In the genomic region with DNA sequence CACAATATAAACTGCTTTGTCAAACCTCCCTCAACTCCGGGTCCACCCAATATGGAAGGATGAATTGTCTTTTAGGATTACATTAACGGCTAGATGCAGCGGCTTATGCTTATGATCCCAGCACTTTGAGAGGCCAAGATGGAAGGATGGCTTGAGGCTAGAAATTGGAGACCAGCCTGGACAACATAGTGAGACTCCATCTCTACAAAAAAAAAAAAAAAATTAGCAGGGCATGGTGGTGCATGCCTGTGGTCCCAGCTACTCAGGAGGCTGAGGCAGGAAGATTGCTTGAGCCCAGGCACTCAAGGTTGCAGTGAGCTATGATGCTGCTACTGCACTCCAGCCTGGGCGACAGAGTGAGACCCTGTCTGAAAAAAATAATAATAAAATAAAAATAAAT, we compare ENCODE assay signal across 6 cellular contexts. TPM values are rescaled to one million over a fixed set of nuclear protein-coding genes. Genes with fewer than 3 reads are reported as not detected.
DNase-seq lines count a peak whose midpoint lies in the region; ATAC-seq, FAIRE-seq and TF ChIP-seq lines count a peak whose summit lies in the region.
"Not testable (repeated sequence)": the region's sequence is repeated elsewhere in the genome, so short reads cannot be mapped to it uniquely, and the experiment has no call there.
"Had no signal": no experiment of that assay in that cellular context is flagged by ENCODE, and none has a peak within 500 bp of the region (broad histone marks: within the 10 kb centered on the region; RNA-seq: fewer than 3 reads in every experiment).

No MANE protein-coding gene starts in this region.

- WGBS in IMR-90 (ENCODE audit: extremely low coverage in 2 of 2, insufficient read length in 1 of 2), 2 experiments, result no CpG with 5 or more reads among the region's 4 CpGs
- WGBS in HepG2 (ENCODE audit: low lambda C conversion rate), result 61% methylated on average over 4 of the region's 4 CpGs
- WGBS in neuronal stem cell (ENCODE audit: extremely low coverage in 2 of 2, insufficient read length in 2 of 2, insufficient replicate concordance in 1 of 2), 2 donors, result no CpG with 5 or more reads among the region's 4 CpGs

- H2BK15ac ChIP-seq in IMR-90 (ENCODE audit: low read depth, low read length); neuronal stem cell (ENCODE audit: low read length): not testable (repeated sequence)

- not testable (repeated sequence) for H2BK120ac ChIP-seq in IMR-90 (ENCODE audit: low read depth, low read length); neuronal stem cell (ENCODE audit: low read depth, low read length)

- H3K14ac ChIP-seq in IMR-90 (replicated peaks; ENCODE audit: low read depth, low read length); neuronal stem cell (ENCODE audit: low read length): not testable (repeated sequence)

- dilution Hi-C loops in IMR-90 (cut with HindIII; ENCODE audit: low sequenced_read_pairs, unreplicated experiment), result not testable (repeated sequence)

- not testable (repeated sequence) for H4K91ac ChIP-seq in IMR-90 (ENCODE audit: insufficient read depth, low read depth, low read length); neuronal stem cell (ENCODE audit: low read depth, low read length, poor library complexity)

- not testable (repeated sequence) for FAIRE-seq in HepG2 (lab: Jason Lieb, UNC)

- not testable (repeated sequence) for TF ChIP-seq RAD21 in IMR-90 (IDR thresholded peaks at IDR 0.05; ENCODE audit: low read length); HepG2 (CRISPR knock-in tag; IDR thresholded peaks at IDR 0.05)

- POLR2A ChIA-PET in IMR-90 (lab: Charles Lee; ENCODE audit: unreplicated experiment); HepG2 (lab: Yijun Ruan, JAX): not testable (repeated sequence)

- H3K79me2 ChIP-seq in DND-41 (ENCODE audit: insufficient read depth, low read length) (peaks cover 18% of the 10 kb centered on the region), HepG2 (ENCODE audit: insufficient read depth, low read length) (peaks cover 14% of the 10 kb centered on the region)

- not testable (repeated sequence) for H3K4ac ChIP-seq in IMR-90 (ENCODE audit: low read depth, low read length); neuronal stem cell (ENCODE audit: low read length)

- H3K9me1 ChIP-seq in IMR-90 (ENCODE audit: insufficient read depth, low read length), result not testable (repeated sequence)

- H3K56ac ChIP-seq in IMR-90 (ENCODE audit: extremely low read depth, insufficient read depth, low read length), result not testable (repeated sequence)

- not testable (repeated sequence) for H2AK9ac ChIP-seq in IMR-90 (replicated peaks; ENCODE audit: low read depth, low read length, poor library complexity)

- TF ChIP-seq CTCF in DND-41 (IDR thresholded peaks at IDR 0.05; ENCODE audit: borderline replicate concordance, extremely low read depth, low read length, poor library complexity, severe bottlenecking); IMR-90 (conservative IDR thresholded peaks at IDR 0.05; ENCODE audit: low read depth, low read length); HepG2 (CRISPR knock-in tag; IDR thresholded peaks at IDR 0.05): not testable (repeated sequence)

- H3K18ac ChIP-seq in IMR-90 (ENCODE audit: low read depth, low read length); neuronal stem cell (ENCODE audit: low read length): not testable (repeated sequence)

- DNase-seq in DND-41; IMR-90; HepG2 (ENCODE audit: low spot score); neuronal stem cell (ENCODE audit: low spot score): not testable (repeated sequence)
- peak; percentile 0 for DNase-seq in astrocyte of the hippocampus (ENCODE audit: low read depth, low spot score)

- not testable (repeated sequence) for TF ChIP-seq POLR2A in IMR-90 (IDR thresholded peaks at IDR 0.05; ENCODE audit: low read depth, low read length); HepG2 (IDR thresholded peaks at IDR 0.05; ENCODE audit: insufficient read depth in 1 of 2, low read depth in 2 of 2, low read length in 2 of 2)

- H2BK12ac ChIP-seq in neuronal stem cell (ENCODE audit: low read length), result not testable (repeated sequence)

- not testable (repeated sequence) for H4K5ac ChIP-seq in IMR-90 (ENCODE audit: low read depth, low read length)

- not testable (repeated sequence) for H4K20me1 ChIP-seq in DND-41 (ENCODE audit: insufficient read depth, low read length); IMR-90 (ENCODE audit: insufficient read depth, low read length); HepG2 (ENCODE audit: insufficient read depth, low read length)

- BruUV-seq in IMR-90 (replicated peaks; lab: Mats Ljungman, UMichigan); HepG2 (replicated peaks; lab: Mats Ljungman, UMichigan): not testable (repeated sequence)

- H3K9ac ChIP-seq in DND-41 (ENCODE audit: low read depth, low read length), result peak overlapping the region; percentile 14; the same call in 1 of the 2 replicates
- H3K9ac ChIP-seq in IMR-90 (ENCODE audit: low read depth, low read length); HepG2 (ENCODE audit: insufficient read depth, low read depth, low read length); neuronal stem cell (ENCODE audit: low read depth, low read length, poor library complexity): not testable (repeated sequence)

- H2BK20ac ChIP-seq in IMR-90 (ENCODE audit: low read depth, low read length), result not testable (repeated sequence)

- H3K4me1 ChIP-seq in DND-41 (ENCODE audit: insufficient read depth, low read length), result peaks cover 24% of the 10 kb centered on the region
- not testable (repeated sequence) for H3K4me1 ChIP-seq in IMR-90 (ENCODE audit: control insufficient read depth, insufficient read depth, low read length)
- peaks cover 23% of the 10 kb centered on the region for H3K4me1 ChIP-seq in HepG2 (ENCODE audit: insufficient read depth, low read length)
- peaks cover 12 to 19% of the 10 kb centered on the region in 2 donors for H3K4me1 ChIP-seq in neuronal stem cell (ENCODE audit: control insufficient read depth in 2 of 2, insufficient read depth in 1 of 2, low read depth in 1 of 2, low read length in 2 of 2)

- CTCF ChIA-PET in IMR-90 (lab: Yijun Ruan, JAX); HepG2 (lab: Yijun Ruan, JAX; ENCODE audit: low intra/inter-chr PET ratio, low total read pairs): not testable (repeated sequence)

- not testable (repeated sequence) for H3K4me2 ChIP-seq in DND-41 (ENCODE audit: insufficient read depth, low read length); IMR-90 (ENCODE audit: low read depth, low read length); HepG2 (ENCODE audit: low read depth, low read length); neuronal stem cell (ENCODE audit: insufficient read depth, low read length, poor library complexity, severe bottlenecking)

- intact Hi-C loops in IMR-90 (cut with micrococcal nuclease); HepG2 (cut with micrococcal nuclease; ENCODE audit: unreplicated experiment): not testable (repeated sequence)

- H3K27me3 ChIP-seq in DND-41 (ENCODE audit: insufficient read depth, low read length, poor library complexity); IMR-90 (ENCODE audit: control insufficient read depth, insufficient read depth, low read length); HepG2 (ENCODE audit: control insufficient read depth in 1 of 2, insufficient read depth in 2 of 2, low read length in 2 of 2); neuronal stem cell (ENCODE audit: control insufficient read depth in 3 of 3, insufficient read depth in 3 of 3, low read depth in 1 of 3, low read length in 3 of 3): not testable (repeated sequence)

- not testable (repeated sequence) for H3K4me3 ChIP-seq in DND-41 (ENCODE audit: low read depth in 1 of 2, low read length in 2 of 2); IMR-90 (ENCODE audit: insufficient read depth, low read depth, low read length); HepG2 (replicated peaks in 1 of 3; ENCODE audit: insufficient read depth in 1 of 3, low read depth in 2 of 3, low read length in 3 of 3); neuronal stem cell (ENCODE audit: low read length in 2 of 2)

- TF ChIP-seq EP300 in HepG2 (IDR thresholded peaks at IDR 0.05; ENCODE audit: low read depth in 2 of 2, low read length in 2 of 2); HepG2 (CRISPR knock-in tag; IDR thresholded peaks at IDR 0.05; ENCODE audit: borderline replicate concordance): not testable (repeated sequence)

- not testable (repeated sequence) for H3K23ac ChIP-seq in IMR-90 (ENCODE audit: low read depth, low read length); neuronal stem cell (ENCODE audit: low read depth, low read length, poor library complexity)

- not testable (repeated sequence) for H3K9me3 ChIP-seq in DND-41 (ENCODE audit: insufficient read depth, low read length, severe bottlenecking); IMR-90 (ENCODE audit: control insufficient read depth, insufficient read depth, low read length); HepG2 (ENCODE audit: low read length); neuronal stem cell (replicated peaks in 1 of 2; ENCODE audit: control insufficient read depth in 2 of 2, insufficient read depth in 1 of 2, low read depth in 1 of 2, low read length in 2 of 2)

- H2AFZ ChIP-seq in DND-41 (ENCODE audit: low read depth, low read length); HepG2 (ENCODE audit: low read length): not testable (repeated sequence)
- H2AFZ ChIP-seq in IMR-90 (replicated peaks; ENCODE audit: low read length, poor library complexity) (peak overlapping the region; percentile 44), neuronal stem cell (ENCODE audit: low read length) (peak overlapping the region; percentile 32)

- not testable (repeated sequence) for H2BK5ac ChIP-seq in IMR-90 (ENCODE audit: low read depth, low read length, poor library complexity, severe bottlenecking); neuronal stem cell (ENCODE audit: low read length)

- in situ Hi-C loops in IMR-90 (cut with MboI; ENCODE audit: low sequenced_read_pairs); HepG2 (cut with HindIII; ENCODE audit: extremely low pct_ligation_motif_present, low pct_unique_long_range_greater_than_20kb): not testable (repeated sequence)

- not testable (repeated sequence) for H4K8ac ChIP-seq in IMR-90 (ENCODE audit: low read depth in 2 of 2, low read length in 2 of 2); neuronal stem cell (ENCODE audit: low read depth, low read length)

- ATAC-seq in DND-41 (ENCODE audit: insufficient read depth, low read depth); IMR-90 (ENCODE audit: low read depth); HepG2: not testable (repeated sequence)

- not testable (repeated sequence) for H3K36me3 ChIP-seq in DND-41 (ENCODE audit: insufficient read depth, low read length); IMR-90 (ENCODE audit: control insufficient read depth, insufficient read depth, low read length); HepG2 (replicated peaks in 1 of 2; ENCODE audit: control insufficient read depth in 1 of 2, insufficient read depth in 2 of 2, low read length in 2 of 2); neuronal stem cell (replicated peaks in 1 of 2; ENCODE audit: control insufficient read depth in 2 of 2, insufficient read depth in 2 of 2, low read length in 2 of 2)

- not testable (repeated sequence) for H3K27ac ChIP-seq in DND-41 (ENCODE audit: low read length); IMR-90 (ENCODE audit: insufficient read depth, low read length); HepG2 (ENCODE audit: extremely low read length, insufficient read depth, low read length); neuronal stem cell (replicated peaks; ENCODE audit: low read length)

- H3K79me1 ChIP-seq in IMR-90 (ENCODE audit: low read depth in 1 of 2, low read length in 2 of 2), result peaks cover 11 to 23% of the 10 kb centered on the region in 2 experiments
- H3K79me1 ChIP-seq in neuronal stem cell (ENCODE audit: low read depth, low read length), result not testable (repeated sequence)

- H2AK5ac ChIP-seq in IMR-90 (ENCODE audit: low read depth, low read length); neuronal stem cell (ENCODE audit: low read depth, low read length): not testable (repeated sequence)

RNA-seq across cellular contexts. Expression of a gene that starts 2.9 kb away (rescaled TPM):
- total RNA-seq in IMR-90 (2012; rRNA removed), result 1.8 and 2.5 TPM in 2 replicates
- 23.2 and 27.3 TPM in 2 replicates for polyA plus RNA-seq in IMR-90 (2012; rRNA removed)
- polyA plus RNA-seq in IMR-90 (2012; cell fraction: cytosol; rRNA removed), result 20.0 and 22.5 TPM in 2 replicates
- 50.1 and 139 TPM in 2 replicates for polyA plus RNA-seq in IMR-90 (2012; cell fraction: nucleus; rRNA removed; ENCODE audit: low replicate concordance)
- 5.4 and 8.0 TPM in 2 replicates for total RNA-seq in HepG2 (2016; rRNA removed; fragmentation: Illumina TruSeq; extraction: Trizol)
- 1.5 and 1.8 TPM in 2 replicates for total RNA-seq in HepG2 (2016; cell fraction: cytosol; rRNA removed; fragmentation: Illumina TruSeq; extraction: Trizol; ENCODE audit: low read depth)
- total RNA-seq in HepG2 (2016; cell fraction: insoluble cytoplasmic fraction; rRNA removed; fragmentation: Illumina TruSeq; extraction: Trizol), result 5.2 and 7.8 TPM in 2 replicates
- total RNA-seq in HepG2 (2016; cell fraction: membrane; rRNA removed; fragmentation: Illumina TruSeq; extraction: Trizol), result 4.6 and 4.9 TPM in 2 replicates
- 10.4 and 12.3 TPM in 2 replicates for total RNA-seq in HepG2 (2016; cell fraction: nucleus; rRNA removed; fragmentation: Illumina TruSeq; extraction: Trizol)
- 5.9 and 8.3 TPM in 2 replicates for polyA plus RNA-seq in HepG2 (2011; rRNA removed)
- 3.3 and 5.6 TPM in 2 replicates for polyA plus RNA-seq in HepG2 (2011; cell fraction: cytosol; rRNA removed)
- polyA plus RNA-seq in HepG2 (2011; cell fraction: nucleus; rRNA removed), result 60.6 and 75.8 TPM in 2 replicates
- 17.6 and 25.1 TPM in 2 replicates for polyA plus RNA-seq in HepG2 (2012)
- polyA plus RNA-seq in HepG2 (2016; cell fraction: cytosol; fragmentation: Illumina TruSeq; extraction: Trizol; ENCODE audit: low read depth), result 1.7 and 1.9 TPM in 2 replicates
- 10.1 and 16.9 TPM in 2 replicates for polyA plus RNA-seq in HepG2 (2016; cell fraction: insoluble cytoplasmic fraction; fragmentation: Illumina TruSeq; extraction: Trizol; ENCODE audit: low read depth)
- 5.7 and 6.0 TPM in 2 replicates for polyA plus RNA-seq in HepG2 (2016; cell fraction: membrane; fragmentation: Illumina TruSeq; extraction: Trizol; ENCODE audit: low read depth)
- polyA plus RNA-seq in HepG2 (2016; cell fraction: nucleus; fragmentation: Illumina TruSeq; extraction: Trizol; ENCODE audit: insufficient read depth, low read depth), result 61.0 and 65.4 TPM in 2 replicates
- 3.6 and 7.9 TPM in 2 replicates for polyA minus RNA-seq in HepG2 (2011; rRNA and poly(A)+ RNA removed; ENCODE audit: low replicate concordance)
- 9.1 and 10.8 TPM in 2 replicates for polyA minus RNA-seq in HepG2 (2011; cell fraction: cytosol; rRNA and poly(A)+ RNA removed)
- 14.7 and 15.5 TPM in 2 replicates for polyA minus RNA-seq in HepG2 (2011; cell fraction: nucleus; rRNA and poly(A)+ RNA removed)
- 38.5 TPM for polyA plus RNA-seq in neuronal stem cell (2013, experiment 1 of 2)
- 37.8 TPM for polyA plus RNA-seq in neuronal stem cell (2013, experiment 2 of 2)

RNA-seq across cellular contexts. Expression of a gene that starts 11.2 kb away (rescaled TPM):
- total RNA-seq in IMR-90 (2012; rRNA removed), result 5.2 and 6.1 TPM in 2 replicates
- polyA plus RNA-seq in IMR-90 (2012; rRNA removed), result 32.4 and 50.9 TPM in 2 replicates
- polyA plus RNA-seq in IMR-90 (2012; cell fraction: cytosol; rRNA removed), result 21.0 and 43.3 TPM in 2 replicates
- polyA plus RNA-seq in IMR-90 (2012; cell fraction: nucleus; rRNA removed; ENCODE audit: low replicate concordance), result 185 and 200 TPM in 2 replicates
- total RNA-seq in HepG2 (2016; rRNA removed; fragmentation: Illumina TruSeq; extraction: Trizol), result 43.2 and 67.1 TPM in 2 replicates
- total RNA-seq in HepG2 (2016; cell fraction: cytosol; rRNA removed; fragmentation: Illumina TruSeq; extraction: Trizol; ENCODE audit: low read depth), result 54.9 and 66.8 TPM in 2 replicates
- 35.3 and 68.2 TPM in 2 replicates for total RNA-seq in HepG2 (2016; cell fraction: insoluble cytoplasmic fraction; rRNA removed; fragmentation: Illumina TruSeq; extraction: Trizol)
- 104 and 115 TPM in 2 replicates for total RNA-seq in HepG2 (2016; cell fraction: membrane; rRNA removed; fragmentation: Illumina TruSeq; extraction: Trizol)
- total RNA-seq in HepG2 (2016; cell fraction: nucleus; rRNA removed; fragmentation: Illumina TruSeq; extraction: Trizol), result 31.2 and 38.3 TPM in 2 replicates
- polyA plus RNA-seq in HepG2 (2011; rRNA removed), result 62.5 and 69.9 TPM in 2 replicates
- polyA plus RNA-seq in HepG2 (2011; cell fraction: cytosol; rRNA removed), result 36.9 and 45.9 TPM in 2 replicates
- polyA plus RNA-seq in HepG2 (2011; cell fraction: nucleus; rRNA removed), result 109 and 170 TPM in 2 replicates
- polyA plus RNA-seq in HepG2 (2012), result 38.4 and 44.3 TPM in 2 replicates
- polyA plus RNA-seq in HepG2 (2016; cell fraction: cytosol; fragmentation: Illumina TruSeq; extraction: Trizol; ENCODE audit: low read depth), result 30.4 TPM in 2 replicates
- 56.4 and 79.4 TPM in 2 replicates for polyA plus RNA-seq in HepG2 (2016; cell fraction: insoluble cytoplasmic fraction; fragmentation: Illumina TruSeq; extraction: Trizol; ENCODE audit: low read depth)
- 55.2 and 69.1 TPM in 2 replicates for polyA plus RNA-seq in HepG2 (2016; cell fraction: membrane; fragmentation: Illumina TruSeq; extraction: Trizol; ENCODE audit: low read depth)
- polyA plus RNA-seq in HepG2 (2016; cell fraction: nucleus; fragmentation: Illumina TruSeq; extraction: Trizol; ENCODE audit: insufficient read depth, low read depth), result 77.4 and 89.7 TPM in 2 replicates
- 39.2 and 85.5 TPM in 2 replicates for polyA minus RNA-seq in HepG2 (2011; rRNA and poly(A)+ RNA removed; ENCODE audit: low replicate concordance)
- polyA minus RNA-seq in HepG2 (2011; cell fraction: cytosol; rRNA and poly(A)+ RNA removed), result 38.3 and 50.2 TPM in 2 replicates
- 40.9 and 56.5 TPM in 2 replicates for polyA minus RNA-seq in HepG2 (2011; cell fraction: nucleus; rRNA and poly(A)+ RNA removed)
- 77.7 TPM for polyA plus RNA-seq in neuronal stem cell (2013, experiment 1 of 2)
- polyA plus RNA-seq in neuronal stem cell (2013, experiment 2 of 2), result 78.0 TPM

RNA-seq across cellular contexts. Expression of a gene that starts 23.7 kb away (rescaled TPM):
- total RNA-seq in IMR-90 (2012; rRNA removed), result 6.9 and 8.1 TPM in 2 replicates
- 41.4 and 43.3 TPM in 2 replicates for polyA plus RNA-seq in IMR-90 (2012; rRNA removed)
- polyA plus RNA-seq in IMR-90 (2012; cell fraction: cytosol; rRNA removed), result 24.3 and 37.8 TPM in 2 replicates
- polyA plus RNA-seq in IMR-90 (2012; cell fraction: nucleus; rRNA removed; ENCODE audit: low replicate concordance), result 37.0 and 39.0 TPM in 2 replicates
- total RNA-seq in HepG2 (2016; rRNA removed; fragmentation: Illumina TruSeq; extraction: Trizol), result 14.8 and 16.9 TPM in 2 replicates
- total RNA-seq in HepG2 (2016; cell fraction: cytosol; rRNA removed; fragmentation: Illumina TruSeq; extraction: Trizol; ENCODE audit: low read depth), result 16.1 and 22.9 TPM in 2 replicates
- 11.4 and 17.4 TPM in 2 replicates for total RNA-seq in HepG2 (2016; cell fraction: insoluble cytoplasmic fraction; rRNA removed; fragmentation: Illumina TruSeq; extraction: Trizol)
- 31.4 and 34.4 TPM in 2 replicates for total RNA-seq in HepG2 (2016; cell fraction: membrane; rRNA removed; fragmentation: Illumina TruSeq; extraction: Trizol)
- total RNA-seq in HepG2 (2016; cell fraction: nucleus; rRNA removed; fragmentation: Illumina TruSeq; extraction: Trizol), result 9.7 and 11.2 TPM in 2 replicates
- polyA plus RNA-seq in HepG2 (2011; rRNA removed), result 52.5 and 56.5 TPM in 2 replicates
- polyA plus RNA-seq in HepG2 (2011; cell fraction: cytosol; rRNA removed), result 33.8 and 36.7 TPM in 2 replicates
- polyA plus RNA-seq in HepG2 (2011; cell fraction: nucleus; rRNA removed), result 33.5 and 34.5 TPM in 2 replicates
- polyA plus RNA-seq in HepG2 (2012), result 25.2 and 25.7 TPM in 2 replicates
- polyA plus RNA-seq in HepG2 (2016; cell fraction: cytosol; fragmentation: Illumina TruSeq; extraction: Trizol; ENCODE audit: low read depth), result 41.6 and 46.1 TPM in 2 replicates
- polyA plus RNA-seq in HepG2 (2016; cell fraction: insoluble cytoplasmic fraction; fragmentation: Illumina TruSeq; extraction: Trizol; ENCODE audit: low read depth), result 45.9 and 55.0 TPM in 2 replicates
- 67.9 and 73.5 TPM in 2 replicates for polyA plus RNA-seq in HepG2 (2016; cell fraction: membrane; fragmentation: Illumina TruSeq; extraction: Trizol; ENCODE audit: low read depth)
- polyA plus RNA-seq in HepG2 (2016; cell fraction: nucleus; fragmentation: Illumina TruSeq; extraction: Trizol; ENCODE audit: insufficient read depth, low read depth), result 44.2 and 47.7 TPM in 2 replicates
- 34.3 and 51.6 TPM in 2 replicates for polyA minus RNA-seq in HepG2 (2011; rRNA and poly(A)+ RNA removed; ENCODE audit: low replicate concordance)
- 9.1 and 14.1 TPM in 2 replicates for polyA minus RNA-seq in HepG2 (2011; cell fraction: cytosol; rRNA and poly(A)+ RNA removed)
- polyA minus RNA-seq in HepG2 (2011; cell fraction: nucleus; rRNA and poly(A)+ RNA removed), result 5.2 and 6.8 TPM in 2 replicates
- polyA plus RNA-seq in neuronal stem cell (2013, experiment 1 of 2), result 67.3 TPM
- 64.6 TPM for polyA plus RNA-seq in neuronal stem cell (2013, experiment 2 of 2)

RNA-seq across cellular contexts. Expression of a gene that starts 35.8 kb away (rescaled TPM):
- total RNA-seq in IMR-90 (2012; rRNA removed) (0.28 and 0.36 TPM in 2 replicates), HepG2 (2016; rRNA removed; fragmentation: Illumina TruSeq; extraction: Trizol) (0.33 and 0.38 TPM in 2 replicates)
- polyA plus RNA-seq in IMR-90 (2012; rRNA removed) (1.6 and 1.8 TPM in 2 replicates), HepG2 (2011; rRNA removed) (0.21 and 0.26 TPM in 2 replicates)
- 0.79 and 1.7 TPM in 2 replicates for polyA plus RNA-seq in IMR-90 (2012; cell fraction: cytosol; rRNA removed)
- 0.60 and 1.5 TPM in 2 replicates for polyA plus RNA-seq in IMR-90 (2012; cell fraction: nucleus; rRNA removed; ENCODE audit: low replicate concordance)
- total RNA-seq in HepG2 (2016; cell fraction: cytosol; rRNA removed; fragmentation: Illumina TruSeq; extraction: Trizol; ENCODE audit: low read depth), result not detected in 2 replicates
- total RNA-seq in HepG2 (2016; cell fraction: insoluble cytoplasmic fraction; rRNA removed; fragmentation: Illumina TruSeq; extraction: Trizol), result 0.28 and 0.43 TPM in 2 replicates
- 0.14 and 0.43 TPM in 2 replicates for total RNA-seq in HepG2 (2016; cell fraction: membrane; rRNA removed; fragmentation: Illumina TruSeq; extraction: Trizol)
- 0.50 TPM in 1 of 2 replicates, not detected in the other for total RNA-seq in HepG2 (2016; cell fraction: nucleus; rRNA removed; fragmentation: Illumina TruSeq; extraction: Trizol)
- polyA plus RNA-seq in HepG2 (2011; cell fraction: cytosol; rRNA removed), result 0.23 and 0.34 TPM in 2 replicates
- polyA plus RNA-seq in HepG2 (2011; cell fraction: nucleus; rRNA removed), result 0.43 and 0.80 TPM in 2 replicates
- 0.51 TPM in 1 of 2 replicates, not detected in the other for polyA plus RNA-seq in HepG2 (2012)
- 0.21 and 0.22 TPM in 2 replicates for polyA plus RNA-seq in HepG2 (2016; cell fraction: cytosol; fragmentation: Illumina TruSeq; extraction: Trizol; ENCODE audit: low read depth)
- 0.69 and 0.88 TPM in 2 replicates for polyA plus RNA-seq in HepG2 (2016; cell fraction: insoluble cytoplasmic fraction; fragmentation: Illumina TruSeq; extraction: Trizol; ENCODE audit: low read depth)
- 0.19 and 0.38 TPM in 2 replicates for polyA plus RNA-seq in HepG2 (2016; cell fraction: membrane; fragmentation: Illumina TruSeq; extraction: Trizol; ENCODE audit: low read depth)
- 0.57 and 1.5 TPM in 2 replicates for polyA plus RNA-seq in HepG2 (2016; cell fraction: nucleus; fragmentation: Illumina TruSeq; extraction: Trizol; ENCODE audit: insufficient read depth, low read depth)
- 0.94 and 1.4 TPM in 2 replicates for polyA minus RNA-seq in HepG2 (2011; rRNA and poly(A)+ RNA removed; ENCODE audit: low replicate concordance)
- polyA minus RNA-seq in HepG2 (2011; cell fraction: cytosol; rRNA and poly(A)+ RNA removed), result 0.88 TPM in 1 of 2 replicates, not detected in the other
- polyA minus RNA-seq in HepG2 (2011; cell fraction: nucleus; rRNA and poly(A)+ RNA removed), result 0.25 TPM in 1 of 2 replicates, not detected in the other
- 2.2 TPM for polyA plus RNA-seq in neuronal stem cell (2013, experiment 1 of 2)
- 2.0 TPM for polyA plus RNA-seq in neuronal stem cell (2013, experiment 2 of 2)
- total RNA-seq: CD4-positive, CD25-positive, alpha-beta regulatory T cell had no signal

RNA-seq across cellular contexts. Expression of a gene that starts 36.3 kb away (rescaled TPM):
- total RNA-seq in IMR-90 (2012; rRNA removed), result 71.2 and 76.4 TPM in 2 replicates
- 64.3 and 69.7 TPM in 2 replicates for polyA plus RNA-seq in IMR-90 (2012; rRNA removed)
- 92.1 and 108 TPM in 2 replicates for polyA plus RNA-seq in IMR-90 (2012; cell fraction: cytosol; rRNA removed)
- 40.0 and 79.4 TPM in 2 replicates for polyA plus RNA-seq in IMR-90 (2012; cell fraction: nucleus; rRNA removed; ENCODE audit: low replicate concordance)
- 58.0 and 58.6 TPM in 2 replicates for total RNA-seq in HepG2 (2016; rRNA removed; fragmentation: Illumina TruSeq; extraction: Trizol)
- 50.5 and 73.0 TPM in 2 replicates for total RNA-seq in HepG2 (2016; cell fraction: cytosol; rRNA removed; fragmentation: Illumina TruSeq; extraction: Trizol; ENCODE audit: low read depth)
- 61.4 and 62.4 TPM in 2 replicates for total RNA-seq in HepG2 (2016; cell fraction: insoluble cytoplasmic fraction; rRNA removed; fragmentation: Illumina TruSeq; extraction: Trizol)
- total RNA-seq in HepG2 (2016; cell fraction: membrane; rRNA removed; fragmentation: Illumina TruSeq; extraction: Trizol), result 53.6 and 73.9 TPM in 2 replicates
- 23.8 and 27.3 TPM in 2 replicates for total RNA-seq in HepG2 (2016; cell fraction: nucleus; rRNA removed; fragmentation: Illumina TruSeq; extraction: Trizol)
- 27.4 and 31.2 TPM in 2 replicates for polyA plus RNA-seq in HepG2 (2011; rRNA removed)
- polyA plus RNA-seq in HepG2 (2011; cell fraction: cytosol; rRNA removed), result 38.9 and 49.7 TPM in 2 replicates
- 31.1 and 32.3 TPM in 2 replicates for polyA plus RNA-seq in HepG2 (2011; cell fraction: nucleus; rRNA removed)
- 21.3 and 29.1 TPM in 2 replicates for polyA plus RNA-seq in HepG2 (2012)
- polyA plus RNA-seq in HepG2 (2016; cell fraction: cytosol; fragmentation: Illumina TruSeq; extraction: Trizol; ENCODE audit: low read depth), result 59.5 and 77.2 TPM in 2 replicates
- polyA plus RNA-seq in HepG2 (2016; cell fraction: insoluble cytoplasmic fraction; fragmentation: Illumina TruSeq; extraction: Trizol; ENCODE audit: low read depth), result 57.4 and 72.9 TPM in 2 replicates
- polyA plus RNA-seq in HepG2 (2016; cell fraction: membrane; fragmentation: Illumina TruSeq; extraction: Trizol; ENCODE audit: low read depth), result 53.3 and 66.7 TPM in 2 replicates
- 41.3 and 41.9 TPM in 2 replicates for polyA plus RNA-seq in HepG2 (2016; cell fraction: nucleus; fragmentation: Illumina TruSeq; extraction: Trizol; ENCODE audit: insufficient read depth, low read depth)
- 27.9 and 60.4 TPM in 2 replicates for polyA minus RNA-seq in HepG2 (2011; rRNA and poly(A)+ RNA removed; ENCODE audit: low replicate concordance)
- polyA minus RNA-seq in HepG2 (2011; cell fraction: cytosol; rRNA and poly(A)+ RNA removed), result 16.4 and 20.1 TPM in 2 replicates
- 7.9 and 8.8 TPM in 2 replicates for polyA minus RNA-seq in HepG2 (2011; cell fraction: nucleus; rRNA and poly(A)+ RNA removed)
- 134 TPM for polyA plus RNA-seq in neuronal stem cell (2013, experiment 1 of 2)
- 128 TPM for polyA plus RNA-seq in neuronal stem cell (2013, experiment 2 of 2)
